Comparison of ENCODE assay signal across 8 cellular contexts in the genomic region with DNA sequence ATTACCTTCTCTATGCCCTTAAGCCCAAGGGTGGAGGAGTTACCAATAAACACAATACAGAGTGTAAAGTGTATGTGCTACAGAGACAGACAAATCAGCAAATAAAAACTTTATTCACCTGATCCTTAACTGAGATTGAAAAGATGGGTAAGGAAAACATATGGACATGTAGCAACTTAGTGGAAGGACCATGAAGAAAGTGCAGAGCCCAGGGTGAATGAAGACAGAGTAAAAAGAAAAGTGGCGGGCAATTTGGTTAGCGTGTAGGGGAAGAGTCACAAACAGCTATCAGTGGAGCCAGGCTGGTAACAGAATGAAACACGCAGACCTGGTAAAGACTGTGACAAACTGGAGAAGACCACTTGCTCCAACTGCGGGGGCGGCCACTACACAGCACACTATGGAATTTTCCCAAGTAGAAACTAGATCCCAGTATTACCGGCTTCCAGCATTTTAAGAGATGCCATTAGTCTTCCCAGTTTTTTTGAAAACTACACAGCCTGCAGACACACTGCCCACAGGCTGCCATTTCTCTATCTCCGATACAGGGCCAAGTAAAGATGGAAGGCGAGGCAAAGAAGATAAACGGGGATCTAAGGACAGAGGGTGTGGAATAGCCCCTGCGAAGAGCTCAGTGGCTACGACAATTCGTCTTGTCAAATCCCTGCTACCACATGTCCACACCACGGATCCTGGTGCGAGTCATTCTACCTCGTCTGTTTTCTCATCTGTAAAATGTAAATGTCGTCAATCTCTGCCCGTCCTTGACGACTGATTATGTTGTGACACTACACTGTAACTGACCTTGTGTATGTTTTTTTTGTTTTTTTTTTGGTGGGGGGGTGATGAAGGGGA. TPM values are rescaled to one million over a fixed set of nuclear protein-coding genes. Genes with fewer than 3 reads are reported as not detected.
DNase-seq lines count a peak whose midpoint lies in the region; ATAC-seq and TF ChIP-seq lines count a peak whose summit lies in the region.

No MANE protein-coding gene starts in this region.

- H3K9me3 Mint-ChIP-seq in activated T-helper 1 cell treated with anti-CD3 and anti-CD28 coated beads, Interleukin-12 subunit alpha, Interleukin-12 subunit beta, Interleukin-2, Interleukin-4 antibody, amounts not matched to agents 30 ng/mL and 10 ng/mL and 1 ng/mL, durations not matched to agents 14 hours and 24 hours and 36 hours: peaks cover 6% of the 10 kb centered on the region

- H3K9me3 ChIP-seq in right atrium auricular region: no peaks in the 10 kb centered on the region
- no peaks in the 10 kb centered on the region for H3K9me3 ChIP-seq in skeletal muscle satellite cell (replicated peaks; ENCODE audit: low read length)

- CTCF ChIA-PET in HEK293T (lab: Yijun Ruan, JAX): no interaction called here

- peak; percentile 11 for DNase-seq in AG08395 (ENCODE audit: low spot score)
- no peak for DNase-seq in HEK293T (ENCODE audit: extremely low spot score)
- no peak for DNase-seq in activated T-helper 1 cell treated with anti-CD3 and anti-CD28 coated beads, Interleukin-12 subunit alpha, Interleukin-12 subunit beta, Interleukin-2, Interleukin-4 antibody, amounts not matched to agents 30 ng/mL and 10 ng/mL and 1 ng/mL, durations not matched to agents 14 hours and 24 hours and 36 hours (ENCODE audit: low spot score)
- no peak for DNase-seq in right atrium auricular region (ENCODE audit: low spot score)
- DNase-seq in cerebellar nuclear complex (lab: John Stamatoyannopoulos, UW): no peak
- DNase-seq in UCSD-AML1 (lab: John Stamatoyannopoulos, UW; ENCODE audit: unreplicated experiment): no peak

- H3K27me3 ChIP-seq in right atrium auricular region (no peaks in the 10 kb centered on the region), skeletal muscle satellite cell (ENCODE audit: control insufficient read depth, insufficient read depth, low read length) (no peaks in the 10 kb centered on the region)

- H3K4me3 ChIP-seq in right atrium auricular region: peak overlapping the region; percentile 67 to 90
- peak overlapping the region; percentile 95 for H3K4me3 ChIP-seq in skeletal muscle satellite cell (ENCODE audit: low read length)

- peak overlapping the region; percentile 92 to 94 for H3K27ac ChIP-seq in right atrium auricular region

- peak overlapping the region; percentile 95 for H3K4me3 Mint-ChIP-seq in activated T-helper 1 cell treated with anti-CD3 and anti-CD28 coated beads, Interleukin-12 subunit alpha, Interleukin-12 subunit beta, Interleukin-2, Interleukin-4 antibody, amounts not matched to agents 30 ng/mL and 10 ng/mL and 1 ng/mL, durations not matched to agents 14 hours and 24 hours and 36 hours

- H3K4me1 ChIP-seq in right atrium auricular region (peaks cover 0 to 23% of the 10 kb centered on the region in 2 donors), skeletal muscle satellite cell (ENCODE audit: control insufficient read depth, insufficient read depth, low read length) (peaks cover 10% of the 10 kb centered on the region)

- peak overlapping the region; percentile 93 for H3K27ac Mint-ChIP-seq in activated T-helper 1 cell treated with anti-CD3 and anti-CD28 coated beads, Interleukin-12 subunit alpha, Interleukin-12 subunit beta, Interleukin-2, Interleukin-4 antibody, amounts not matched to agents 30 ng/mL and 10 ng/mL and 1 ng/mL, durations not matched to agents 14 hours and 24 hours and 36 hours

- no peak for TF ChIP-seq CTCF in right atrium auricular region (IDR thresholded peaks at IDR 0.05)

- intact Hi-C loops in activated T-helper 1 cell treated with anti-CD3 and anti-CD28 coated beads, Interleukin-12 subunit alpha, Interleukin-12 subunit beta, Interleukin-2, Interleukin-4 antibody, amounts not matched to agents 30 ng/mL and 10 ng/mL and 1 ng/mL, durations not matched to agents 14 hours and 24 hours and 36 hours (cut with micrococcal nuclease): loop anchor here (2.0 to 10.0 kb wide), 5 partner anchors 51 to 623 kb away; partner anchors contain the start of genes PLEKHF1 and VSTM2B

- no peak for ATAC-seq in GM19351 (IDR thresholded peaks at IDR 0.05; ENCODE audit: unreplicated experiment)

- H3K36me3 Mint-ChIP-seq in activated T-helper 1 cell treated with anti-CD3 and anti-CD28 coated beads, Interleukin-12 subunit alpha, Interleukin-12 subunit beta, Interleukin-2, Interleukin-4 antibody, amounts not matched to agents 30 ng/mL and 10 ng/mL and 1 ng/mL, durations not matched to agents 14 hours and 24 hours and 36 hours (ENCODE audit: low read depth): peaks cover 41% of the 10 kb centered on the region

- no peaks in the 10 kb centered on the region for H3K27me3 Mint-ChIP-seq in activated T-helper 1 cell treated with anti-CD3 and anti-CD28 coated beads, Interleukin-12 subunit alpha, Interleukin-12 subunit beta, Interleukin-2, Interleukin-4 antibody, amounts not matched to agents 30 ng/mL and 10 ng/mL and 1 ng/mL, durations not matched to agents 14 hours and 24 hours and 36 hours (ENCODE audit: insufficient read depth)

- peaks cover 8% of the 10 kb centered on the region for H3K36me3 ChIP-seq in right atrium auricular region
- peaks cover 2% of the 10 kb centered on the region for H3K36me3 ChIP-seq in skeletal muscle satellite cell (ENCODE audit: insufficient read depth, low read length)

- H3K4me1 Mint-ChIP-seq in activated T-helper 1 cell treated with anti-CD3 and anti-CD28 coated beads, Interleukin-12 subunit alpha, Interleukin-12 subunit beta, Interleukin-2, Interleukin-4 antibody, amounts not matched to agents 30 ng/mL and 10 ng/mL and 1 ng/mL, durations not matched to agents 14 hours and 24 hours and 36 hours (ENCODE audit: low read depth): peaks cover 39% of the 10 kb centered on the region

- H3K9ac ChIP-seq in skeletal muscle satellite cell (ENCODE audit: low read depth, low read length): peak overlapping the region; percentile 99

- POLR2A ChIA-PET in HEK293T (lab: Yijun Ruan, JAX): no interaction called here

- H3K4me2 ChIP-seq in skeletal muscle satellite cell (ENCODE audit: low read length): peak overlapping the region; percentile 98

TF ChIP-seq in HEK293T, 16 proteins besides CTCF, POLR2A, EP300 and RAD21:
- 0 out of 2 replicates have a peak, but pooled peaks have one; percentile 17 for TF ChIP-seq L3MBTL2 (conservative IDR thresholded peaks at IDR 0.05)
- TF ChIP-seq LEF1 (IDR thresholded peaks at IDR 0.05; ENCODE audit: borderline replicate concordance): no peak

RNA-seq across cellular contexts. Expression of gene UQCRFS1, which starts 1.2 kb away (rescaled TPM):
- 40.3 and 43.6 TPM in 2 replicates for total RNA-seq in activated T-helper 1 cell treated with anti-CD3 and anti-CD28 coated beads, Interleukin-12 subunit alpha, Interleukin-12 subunit beta, Interleukin-2, Interleukin-4 antibody, amounts not matched to agents 30 ng/mL and 10 ng/mL and 1 ng/mL, durations not matched to agents 14 hours and 24 hours and 36 hours
- 100 to 1,000 TPM in 1 of 2 donors, 10 to 100 TPM in 1; 87.4 to 120 TPM for total RNA-seq in right atrium auricular region
- 37.8 and 38.7 TPM in 2 replicates for total RNA-seq in skeletal muscle satellite cell (2012; rRNA removed)
